Comparison of ENCODE assay signal across 8 cellular contexts in genomic region chr14:68283378-68284123, GRCh38.
DNase-seq lines count a peak whose midpoint lies in the region; ATAC-seq, FAIRE-seq and TF ChIP-seq lines count a peak whose summit lies in the region.

No MANE protein-coding gene starts in this region.

- H3K36me3 ChIP-seq in gastroesophageal sphincter, result no peaks in the 10 kb centered on the region

- no peaks in the 10 kb centered on the region for H3K9me3 ChIP-seq in gastroesophageal sphincter

- TF ChIP-seq CTCF in GM12864 (IDR thresholded peaks at IDR 0.05; ENCODE audit: low read depth, low read length, missing control alignments), result no peak
- TF ChIP-seq CTCF in gastroesophageal sphincter (IDR thresholded peaks at IDR 0.05), result no peak

- no peak for FAIRE-seq in frontal cortex (lab: Jason Lieb, UNC)

- H3K4me3 ChIP-seq in GM12864 (ENCODE audit: low read depth, low read length) (peak overlapping the region; percentile 23), gastroesophageal sphincter (no peak overlapping the region)

- no peaks in the 10 kb centered on the region for H3K27me3 ChIP-seq in gastroesophageal sphincter

- DNase-seq in GM12864 (ENCODE audit: low read depth) (peak; percentile 89), NOMO-1 (lab: John Stamatoyannopoulos, UW; ENCODE audit: unreplicated experiment in 2 of 2) (no peak), frontal cortex (ENCODE audit: low spot score in 2 of 2) (no peak), NCI-H2171 (lab: John Stamatoyannopoulos, UW) (no peak)
- DNase-seq in activated CD4-positive, alpha-beta T cell treated with anti-CD3 and anti-CD28 coated beads for 4 hours, result peak; percentile 38 to 39
- DNase-seq in stimulated activated CD8-positive, alpha-beta memory T cell treated with anti-CD3 and anti-CD28 coated beads, Interleukin-2, amount 100 ng/mL, for 1 hour (ENCODE audit: low read depth in 2 of 2), result peak; percentile 24 to 35

- TF ChIP-seq EP300 in gastroesophageal sphincter (IDR thresholded peaks at IDR 0.05), result no peak

- H3K27ac ChIP-seq in gastroesophageal sphincter, result peak overlapping the region in 1 of 4 donors; percentile 34

- ATAC-seq in HG02840 (IDR thresholded peaks at IDR 0.05; ENCODE audit: low FRiP score, unreplicated experiment) (peak; percentile 42), gastroesophageal sphincter (peak; percentile 48)

- WGBS in gastroesophageal sphincter (ENCODE audit: low coverage in 1 of 2), 2 donors, result 78 to 93% methylated on average over 4 to 7 of the region's 11 CpGs

- TF ChIP-seq POLR2A in gastroesophageal sphincter (IDR thresholded peaks at IDR 0.05), result no peak

- peaks cover 0 to 41% (median 4%) of the 10 kb centered on the region in 3 donors for H3K4me1 ChIP-seq in gastroesophageal sphincter

Comparison
In these comparisons a context has a peak if more than half of its experiments do, and no peak if none do; other contexts are left out.
1. DNase-seq: peak in GM12864 (single experiment), activated CD4-positive, alpha-beta T cell treated with anti-CD3 and anti-CD28 coated beads for 4 hours (2 of 2) and stimulated activated CD8-positive, alpha-beta memory T cell treated with anti-CD3 and anti-CD28 coated beads, Interleukin-2, amount 100 ng/mL, for 1 hour (2 of 2); none in NOMO-1 (0 of 2), frontal cortex (0 of 2) and NCI-H2171 (single experiment).